ENCODE assay signal across 31 cellular contexts in the genomic region with DNA sequence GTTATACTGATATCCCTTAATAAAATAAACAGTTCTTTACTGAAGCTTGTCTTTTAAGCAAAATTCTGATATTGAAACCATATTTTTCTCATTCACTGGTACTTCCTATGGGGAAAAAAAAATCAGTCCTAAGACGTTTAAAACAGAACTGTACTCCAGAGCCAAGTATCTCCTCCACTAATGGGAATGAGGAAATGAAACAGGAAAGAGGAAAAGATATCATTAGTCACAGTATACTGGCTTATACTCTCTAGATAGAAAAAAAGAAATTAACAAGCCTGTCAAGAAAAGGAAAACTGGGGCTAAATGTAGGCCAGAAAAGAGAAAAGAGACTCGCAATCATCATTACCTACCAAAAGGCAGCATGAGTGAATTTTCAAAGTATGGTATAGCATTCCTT.
"Had no signal": no experiment of that assay in that cellular context is flagged by ENCODE, and none has a peak within 500 bp of the region (broad histone marks: within the 10 kb centered on the region; RNA-seq: fewer than 3 reads in every experiment).

No MANE protein-coding gene starts in this region.

- H3K4me3 ChIP-seq: gastroesophageal sphincter, hepatocyte, ovary, prostate gland, skin epidermis, thoracic aorta had no signal

- H3K27ac Mint-ChIP-seq: activated CD4-positive, alpha-beta T cell treated with anti-CD3 and anti-CD28 coated beads for 36 hours; activated CD8-positive, alpha-beta memory T cell treated with anti-CD3 and anti-CD28 coated beads, Interleukin-2, amount 10 ng/mL, durations not matched to agents 7 days and 5 days; activated CD8-positive, alpha-beta T cell treated with anti-CD3 and anti-CD28 coated beads, Interleukin-2, amount 10 ng/mL, durations not matched to agents 7 days and 5 days; activated naive CD8-positive, alpha-beta T cell; activated T-helper 2 cell treated with anti-CD3 and anti-CD28 coated beads, Interferon-gamma antibody, Interleukin-2, Interleukin-4, amounts not matched to agents 10 μg/mL and 5 μg/mL and 100 μg/mL, durations not matched to agents 14 hours and 24 hours and 36 hours; naive B cell; stimulated activated naive CD8-positive, alpha-beta T cell treated with anti-CD3 and anti-CD28 coated beads, Interleukin-15, Interleukin-2, amounts not matched to agents 100 ng/mL and 50 ng/mL, for 24 hours had no signal

- H3K79me2 ChIP-seq: hepatocyte had no signal

- H3K36me3 Mint-ChIP-seq: activated CD8-positive, alpha-beta memory T cell treated with anti-CD3 and anti-CD28 coated beads, Interleukin-2, amount 10 ng/mL, durations not matched to agents 7 days and 5 days; activated naive CD8-positive, alpha-beta T cell had no signal

- H2AFZ ChIP-seq: hepatocyte had no signal

- DNase-seq: activated CD4-positive, alpha-beta T cell treated with anti-CD3 and anti-CD28 coated beads for 36 hours; activated CD4-positive, CD25-positive, alpha-beta regulatory T cell; activated CD8-positive, alpha-beta memory T cell treated with anti-CD3 and anti-CD28 coated beads, Interleukin-2, amount 10 ng/mL, durations not matched to agents 7 days and 5 days; activated CD8-positive, alpha-beta T cell treated with anti-CD3 and anti-CD28 coated beads, Interleukin-2, amount 10 ng/mL, durations not matched to agents 7 days and 5 days; activated T-cell treated with anti-CD3 and anti-CD28 coated beads, Interleukin-2, amount 50 U/mL, for 48 hours; anterior cingulate cortex; dermis blood vessel endothelial cell; effector CD4-positive, alpha-beta T cell; left cardiac atrium; mammary epithelial cell; naive B cell; nephron progenitor cell; ovary; retina; stimulated activated CD4-positive, alpha-beta T cell treated with anti-CD3 and anti-CD28 coated beads, Interleukin-12 subunit alpha, Interleukin-12 subunit beta, amount 100 ng/mL, for 4 hours; stimulated activated CD4-positive, alpha-beta T cell treated with anti-CD3 and anti-CD28 coated beads, Interleukin-4, amount 100 ng/mL, for 1 hour; T-helper 2 cell; trophoblast cell had no signal

- H3K27ac ChIP-seq: gastroesophageal sphincter, hepatocyte, ovary, prostate gland, skin epidermis, thoracic aorta had no signal

- H3K27me3 Mint-ChIP-seq: activated CD4-positive, alpha-beta T cell treated with anti-CD3 and anti-CD28 coated beads for 36 hours; activated CD8-positive, alpha-beta memory T cell treated with anti-CD3 and anti-CD28 coated beads, Interleukin-2, amount 10 ng/mL, durations not matched to agents 7 days and 5 days; stimulated activated naive CD8-positive, alpha-beta T cell treated with anti-CD3 and anti-CD28 coated beads, Interleukin-15, Interleukin-2, amounts not matched to agents 100 ng/mL and 50 ng/mL, for 24 hours had no signal

- H3K9me3 Mint-ChIP-seq: activated T-helper 2 cell treated with anti-CD3 and anti-CD28 coated beads, Interferon-gamma antibody, Interleukin-2, Interleukin-4, amounts not matched to agents 10 μg/mL and 5 μg/mL and 100 μg/mL, durations not matched to agents 14 hours and 24 hours and 36 hours; stimulated activated naive CD8-positive, alpha-beta T cell treated with anti-CD3 and anti-CD28 coated beads, Interleukin-15, Interleukin-2, amounts not matched to agents 100 ng/mL and 50 ng/mL, for 24 hours had no signal

- H3K36me3 ChIP-seq: gastroesophageal sphincter, ovary, prostate gland, thoracic aorta had no signal

- H3K4me1 Mint-ChIP-seq: activated CD4-positive, alpha-beta T cell treated with anti-CD3 and anti-CD28 coated beads for 36 hours; activated CD8-positive, alpha-beta memory T cell treated with anti-CD3 and anti-CD28 coated beads, Interleukin-2, amount 10 ng/mL, durations not matched to agents 7 days and 5 days; naive B cell had no signal

- H3K27me3 ChIP-seq: gastroesophageal sphincter, hepatocyte, ovary had no signal

- FAIRE-seq: bronchial epithelial cell, colon, keratinocyte, urothelium cell line had no signal

- ATAC-seq: activated CD4-positive, alpha-beta T cell treated with anti-CD3 and anti-CD28 coated beads for 36 hours; activated CD8-positive, alpha-beta memory T cell treated with anti-CD3 and anti-CD28 coated beads, Interleukin-2, amount 10 ng/mL, durations not matched to agents 7 days and 5 days; activated CD8-positive, alpha-beta T cell treated with anti-CD3 and anti-CD28 coated beads, Interleukin-2, amount 10 ng/mL, durations not matched to agents 7 days and 5 days; gastroesophageal sphincter; sciatic nerve had no signal

- H3K4me2 ChIP-seq: hepatocyte had no signal

- H3K9me3 ChIP-seq: gastroesophageal sphincter, ovary, prostate gland, thoracic aorta had no signal

- H3K4me3 Mint-ChIP-seq: activated CD4-positive, alpha-beta T cell treated with anti-CD3 and anti-CD28 coated beads for 36 hours; activated CD8-positive, alpha-beta memory T cell treated with anti-CD3 and anti-CD28 coated beads, Interleukin-2, amount 10 ng/mL, durations not matched to agents 7 days and 5 days; activated CD8-positive, alpha-beta T cell treated with anti-CD3 and anti-CD28 coated beads, Interleukin-2, amount 10 ng/mL, durations not matched to agents 7 days and 5 days; activated naive CD8-positive, alpha-beta T cell; naive B cell; nephron progenitor cell; stimulated activated naive CD8-positive, alpha-beta T cell treated with anti-CD3 and anti-CD28 coated beads, Interleukin-15, Interleukin-2, amounts not matched to agents 100 ng/mL and 50 ng/mL, for 24 hours had no signal

- H3K4me1 ChIP-seq: gastroesophageal sphincter, prostate gland had no signal
